ENCODE assay signal across 16 cellular contexts in genomic region chr3:136631424-136631823, GRCh38.
DNase-seq lines count a peak whose midpoint lies in the region; ATAC-seq and TF ChIP-seq lines count a peak whose summit lies in the region.
"Had no signal": no experiment of that assay in that cellular context is flagged by ENCODE, and none has a peak within 500 bp of the region (broad histone marks: within the 10 kb centered on the region; RNA-seq: fewer than 3 reads in every experiment).

No MANE protein-coding gene starts in this region.

- H3K4me3 Mint-ChIP-seq in CD4-positive, alpha-beta T cell: no peak overlapping the region
- no peak overlapping the region for H3K4me3 Mint-ChIP-seq in CD14-positive monocyte

- TF ChIP-seq CTCF in CD4-positive, alpha-beta T cell (IDR thresholded peaks at IDR 0.05): no peak
- no peak for TF ChIP-seq CTCF in CD14-positive monocyte (IDR thresholded peaks at IDR 0.05)

- H3K9me3 Mint-ChIP-seq in CD4-positive, alpha-beta T cell: peaks cover 11% of the 10 kb centered on the region
- peaks cover 0 to 8% (median 7%) of the 10 kb centered on the region in 7 donors for H3K9me3 Mint-ChIP-seq in CD14-positive monocyte

- peak overlapping the region; percentile 5 for H3K27ac Mint-ChIP-seq in CD4-positive, alpha-beta T cell
- H3K27ac Mint-ChIP-seq in CD14-positive monocyte: peak overlapping the region in 1 of 7 donors; percentile 36

- TF ChIP-seq POLR2A in erythroblast (IDR thresholded peaks at IDR 0.05; ENCODE audit: low read length): no peak

- no peaks in the 10 kb centered on the region for H3K9me3 ChIP-seq in CD4-positive, alpha-beta T cell (ENCODE audit: control insufficient read depth, low read length)

- H3K27ac ChIP-seq in CD4-positive, alpha-beta T cell (ENCODE audit: low read depth, low read length): no peak overlapping the region
- H3K27ac ChIP-seq: BLaER1 treated with 17β-estradiol and CSF1 and Interleukin-3, amounts not matched to agents 10 nM and 100 nM had no signal

- no peak for ATAC-seq in CD4-positive, alpha-beta T cell (ENCODE audit: poor library complexity)
- ATAC-seq in GM19467 (IDR thresholded peaks at IDR 0.05; ENCODE audit: unreplicated experiment): no peak

- POLR2A ChIA-PET in CD4-positive, alpha-beta T cell (lab: Charles Lee): interaction anchor here (1.7 kb wide), 1 partner anchor 121 kb away, joined by 3 read pairs; the partner anchor contains the start of gene STAG1

- no peaks in the 10 kb centered on the region for H3K27me3 ChIP-seq in CD4-positive, alpha-beta T cell (ENCODE audit: control insufficient read depth, insufficient read depth, low read length)
- H3K27me3 ChIP-seq: BLaER1 treated with 17β-estradiol and CSF1 and Interleukin-3, amounts not matched to agents 10 nM and 100 nM; MG63 had no signal

- peaks cover 64% of the 10 kb centered on the region for H3K4me1 Mint-ChIP-seq in CD4-positive, alpha-beta T cell (ENCODE audit: low read depth)
- peaks cover 11% of the 10 kb centered on the region for H3K4me1 Mint-ChIP-seq in CD14-positive monocyte

- peaks cover 67% of the 10 kb centered on the region for H3K36me3 Mint-ChIP-seq in CD4-positive, alpha-beta T cell (ENCODE audit: low read depth)
- peaks cover 13 to 29% of the 10 kb centered on the region in 2 donors for H3K36me3 Mint-ChIP-seq in CD14-positive monocyte

- no peak for DNase-seq in CD4-positive, alpha-beta T cell
- DNase-seq in LHCN-M2 (ENCODE audit: low read depth): peak; percentile 27
- DNase-seq in erythroblast (lab: John Stamatoyannopoulos, UW): peak; percentile 10 to 20
- DNase-seq in myocyte (ENCODE audit: low read depth): peak; percentile 4
- DNase-seq in A172 (ENCODE audit: low spot score): no peak
- no peak for DNase-seq in CD14-positive monocyte (ENCODE audit: low spot score)
- DNase-seq: GOT3, Kasumi-1, MG63, NCI-H1417, NCI-H187, NCI-H526 treated with DMSO at 0.1 percent for 48 hours, OCI-M1, Right ventricle myocardium superior had no signal

- no peaks in the 10 kb centered on the region for H3K27me3 Mint-ChIP-seq in CD4-positive, alpha-beta T cell
- no peaks in the 10 kb centered on the region for H3K27me3 Mint-ChIP-seq in CD14-positive monocyte (ENCODE audit: low read depth in 3 of 3)

- CTCF ChIA-PET in CD4-positive, alpha-beta T cell (lab: Charles Lee): no interaction called here

- intact Hi-C loops in CD4-positive, alpha-beta T cell (cut with DNase I, micrococcal nuclease): no loop called here
- intact Hi-C loops in CD14-positive monocyte (cut with micrococcal nuclease): loop anchor here in 1 of 2 donors (5.0 kb wide), 1 partner anchor 374 kb away; no protein-coding TSS in a partner anchor

Comparison
In these comparisons a context has a peak if more than half of its experiments do, and no peak if none do; other contexts are left out.
1. DNase-seq: peak in LHCN-M2 (single experiment), erythroblast (2 of 2) and myocyte (single experiment); none in CD4-positive, alpha-beta T cell (0 of 10), A172 (single experiment) and CD14-positive monocyte (single experiment).